Comparison of ENCODE assay signal across 17 cellular contexts in the genomic region with DNA sequence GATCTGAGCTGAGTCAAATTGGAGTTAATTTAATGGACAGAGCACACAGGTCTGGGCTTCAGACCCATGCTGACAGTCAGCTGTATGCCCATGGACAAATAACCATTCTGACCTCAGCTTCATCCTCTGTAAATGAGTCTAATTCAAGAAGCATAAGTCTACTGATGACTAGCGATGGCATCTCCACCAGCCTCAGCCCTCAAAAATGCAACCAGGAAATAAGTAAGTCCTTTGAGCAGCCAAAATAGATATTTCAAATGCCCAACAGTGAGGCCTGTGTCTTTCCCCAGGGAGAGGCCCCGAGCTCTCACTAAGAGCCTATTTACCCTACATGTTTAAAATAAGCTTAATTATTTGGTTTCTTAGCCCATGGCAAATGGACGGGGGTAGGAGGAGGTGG.
DNase-seq lines count a peak whose midpoint lies in the region; ATAC-seq and TF ChIP-seq lines count a peak whose summit lies in the region.
"Had no signal": no experiment of that assay in that cellular context is flagged by ENCODE, and none has a peak within 500 bp of the region (broad histone marks: within the 10 kb centered on the region; RNA-seq: fewer than 3 reads in every experiment).

No MANE protein-coding gene starts in this region.

- no peak overlapping the region for H3K9ac ChIP-seq in BLaER1 treated with 17β-estradiol and CSF1 and Interleukin-3, amounts not matched to agents 10 nM and 100 nM

- no peaks in the 10 kb centered on the region for H3K36me3 Mint-ChIP-seq in nephron (ENCODE audit: low read depth)
- no peaks in the 10 kb centered on the region for H3K36me3 Mint-ChIP-seq in T-cell
- H3K36me3 Mint-ChIP-seq: activated naive CD4-positive, alpha-beta T cell treated with anti-CD3 and anti-CD28 coated beads, Interleukin-2, amount 50 U/mL, for 72 hours had no signal

- H3K4me3 Mint-ChIP-seq in nephron (no peak overlapping the region), T-cell (no peak overlapping the region)

- ATAC-seq in T-cell (replicated peaks in 1 of 4) = no peak
- ATAC-seq: activated naive CD4-positive, alpha-beta T cell treated with anti-CD3 and anti-CD28 coated beads, Interleukin-2, amount 50 U/mL, for 72 hours; left lobe of liver had no signal

- POLR2A ChIA-PET in T-cell (lab: Charles Lee) = interaction anchor here (0.7 kb wide), 2 partner anchors 20 to 647 kb away, joined by 3 to 5 read pairs; no protein-coding TSS in a partner anchor

- H3K27ac Mint-ChIP-seq in nephron (peak overlapping the region; percentile 24 to 76 (median 69)), T-cell (no peak overlapping the region)
- H3K27ac Mint-ChIP-seq: activated naive CD4-positive, alpha-beta T cell treated with anti-CD3 and anti-CD28 coated beads, Interleukin-2, amount 50 U/mL, for 72 hours had no signal

- H3K4me1 Mint-ChIP-seq in nephron (peaks cover 48% of the 10 kb centered on the region), T-cell (peaks cover 0 to 2% (median 0%) of the 10 kb centered on the region in 3 donors)

- H4K20me1 ChIP-seq in BLaER1 treated with 17β-estradiol and CSF1 and Interleukin-3, amounts not matched to agents 10 nM and 100 nM = peaks cover 0 to 70% (median 0%) of the 10 kb centered on the region in 11 experiments; a peak in 3 of 22 replicates

- H3K36me3 ChIP-seq in BLaER1 treated with 17β-estradiol and CSF1 and Interleukin-3, amounts not matched to agents 10 nM and 100 nM = no peaks in the 10 kb centered on the region
- H3K36me3 ChIP-seq in MG63 = no peaks in the 10 kb centered on the region; the same call in 1 of the 2 replicates
- no peaks in the 10 kb centered on the region for H3K36me3 ChIP-seq in WERI-Rb-1
- H3K36me3 ChIP-seq: HAP-1, sigmoid colon, suprapubic skin had no signal

- DNase-seq in MG63 (peak; percentile 57), epidermal melanocyte (ENCODE audit: insufficient read length, low spot score) (peak; percentile 73), hepatic stellate cell (ENCODE audit: low spot score) (no peak), WERI-Rb-1 (no peak), NCI-H1417 (lab: John Stamatoyannopoulos, UW) (no peak), T-cell (no peak)
- DNase-seq: effector memory CD4-positive, alpha-beta T cell; NCI-H1436 treated with DMSO at 0.1 percent for 48 hours; NCI-H2227 treated with DMSO at 0.1 percent for 48 hours; RPMI8226; sigmoid colon had no signal

- H3K27me3 Mint-ChIP-seq in nephron (ENCODE audit: low read depth) (peaks cover 3% of the 10 kb centered on the region), T-cell (no peaks in the 10 kb centered on the region)

- peaks cover 0 to 9% (median 3%) of the 10 kb centered on the region in 10 experiments; a peak in 10 of 20 replicates for H3K4me1 ChIP-seq in BLaER1 treated with 17β-estradiol and CSF1 and Interleukin-3, amounts not matched to agents 10 nM and 100 nM

- CTCF ChIA-PET in T-cell (lab: Charles Lee) = interaction anchor here in 1 of 2 donors (0.5 kb wide), 1 partner anchor 107 kb away, joined by 3 read pairs; no protein-coding TSS in a partner anchor

- no peaks in the 10 kb centered on the region for H3K27me3 ChIP-seq in BLaER1 treated with 17β-estradiol and CSF1 and Interleukin-3, amounts not matched to agents 10 nM and 100 nM
- no peaks in the 10 kb centered on the region for H3K27me3 ChIP-seq in MG63
- H3K27me3 ChIP-seq in WERI-Rb-1 (ENCODE audit: insufficient read depth, low read depth, severe bottlenecking) = no peaks in the 10 kb centered on the region
- H3K27me3 ChIP-seq: sigmoid colon, suprapubic skin had no signal

- no peak overlapping the region for H3K27ac ChIP-seq in BLaER1 treated with 17β-estradiol and CSF1 and Interleukin-3, amounts not matched to agents 10 nM and 100 nM
- no peak overlapping the region for H3K27ac ChIP-seq in WERI-Rb-1
- H3K27ac ChIP-seq: sigmoid colon, suprapubic skin had no signal

- H3K9me3 Mint-ChIP-seq in nephron = no peaks in the 10 kb centered on the region
- no peaks in the 10 kb centered on the region for H3K9me3 Mint-ChIP-seq in T-cell
- H3K9me3 Mint-ChIP-seq: activated naive CD4-positive, alpha-beta T cell treated with anti-CD3 and anti-CD28 coated beads, Interleukin-2, amount 50 U/mL, for 72 hours had no signal

- TF ChIP-seq CTCF in nephron (IDR thresholded peaks at IDR 0.05; ENCODE audit: unreplicated experiment in 3 of 3) (no peak), WERI-Rb-1 (IDR thresholded peaks at IDR 0.05; ENCODE audit: low read depth, low read length) (no peak)

- H3K4me2 ChIP-seq in BLaER1 treated with 17β-estradiol and CSF1 and Interleukin-3, amounts not matched to agents 10 nM and 100 nM = peak overlapping the region in 6 of 11 experiments; percentile 15 to 44 (median 32); a peak in 8 of 22 replicates

- H3K9me3 ChIP-seq in BLaER1 treated with 17β-estradiol and CSF1 and Interleukin-3, amounts not matched to agents 10 nM and 100 nM (replicated peaks in 1 of 11) = no peaks in the 10 kb centered on the region
- H3K9me3 ChIP-seq in MG63 (no peaks in the 10 kb centered on the region), WERI-Rb-1 (ENCODE audit: severe bottlenecking) (no peaks in the 10 kb centered on the region)
- H3K9me3 ChIP-seq: HAP-1, sigmoid colon, suprapubic skin had no signal

- no peak overlapping the region for H3K4me3 ChIP-seq in BLaER1 treated with 17β-estradiol and CSF1 and Interleukin-3, amounts not matched to agents 10 nM and 100 nM
- H3K4me3 ChIP-seq in MG63 = no peak overlapping the region
- H3K4me3 ChIP-seq in WERI-Rb-1 (ENCODE audit: low read depth, low read length) = no peak overlapping the region
- H3K4me3 ChIP-seq: HAP-1, sigmoid colon, suprapubic skin had no signal

Comparison
In these comparisons a context has a peak if more than half of its experiments do, and no peak if none do; other contexts are left out.
1. DNase-seq: peak in MG63 (single experiment) and epidermal melanocyte (single experiment); none in hepatic stellate cell (single experiment), WERI-Rb-1 (single experiment), NCI-H1417 (0 of 3) and T-cell (0 of 34).
2. H3K27ac Mint-ChIP-seq: peak in nephron (3 of 3); none in T-cell (0 of 2).